In the genomic region with DNA sequence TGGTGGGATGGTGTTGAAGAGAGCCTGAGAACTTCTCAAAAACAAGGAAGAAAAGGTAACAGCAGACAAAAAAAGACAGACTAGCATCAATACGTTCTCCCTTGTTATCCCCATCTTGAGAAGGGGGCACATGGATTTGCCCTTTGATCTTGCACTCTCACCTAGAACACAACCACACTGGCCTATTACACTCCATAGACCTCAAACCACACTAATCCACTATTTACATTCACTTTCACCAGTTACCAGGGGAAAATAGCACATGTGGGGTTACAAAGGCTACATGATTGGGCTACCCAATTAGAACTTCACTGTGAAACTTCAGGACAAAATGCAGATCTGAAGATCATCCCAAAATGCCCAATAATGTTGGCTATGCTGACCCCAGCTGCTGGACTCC, we compare ENCODE assay signal across 8 cellular contexts.
"Had no signal": no experiment of that assay in that cellular context is flagged by ENCODE, and none has a peak within 500 bp of the region (broad histone marks: within the 10 kb centered on the region; RNA-seq: fewer than 3 reads in every experiment).

No MANE protein-coding gene starts in this region.

- H3K9ac ChIP-seq: GM23248 had no signal

- DNase-seq: GM23248, GOT3, H9, HCEC 1CT, KBM-7 had no signal

- H3K4me1 Mint-ChIP-seq: H9, IgD-negative memory B cell had no signal

- H3K36me3 Mint-ChIP-seq: IgD-negative memory B cell had no signal

- H2AFZ ChIP-seq: GM23248 had no signal

- H3K4me3 ChIP-seq: GM23248 had no signal

- FAIRE-seq: H54, HTR-8/SVneo had no signal

- H3K9me3 Mint-ChIP-seq: H9, IgD-negative memory B cell had no signal

- H3K27ac ChIP-seq: GM23248 had no signal

- H3K27ac Mint-ChIP-seq: H9, IgD-negative memory B cell had no signal

- H3K4me3 Mint-ChIP-seq: H9, IgD-negative memory B cell had no signal
